In the genomic region with DNA sequence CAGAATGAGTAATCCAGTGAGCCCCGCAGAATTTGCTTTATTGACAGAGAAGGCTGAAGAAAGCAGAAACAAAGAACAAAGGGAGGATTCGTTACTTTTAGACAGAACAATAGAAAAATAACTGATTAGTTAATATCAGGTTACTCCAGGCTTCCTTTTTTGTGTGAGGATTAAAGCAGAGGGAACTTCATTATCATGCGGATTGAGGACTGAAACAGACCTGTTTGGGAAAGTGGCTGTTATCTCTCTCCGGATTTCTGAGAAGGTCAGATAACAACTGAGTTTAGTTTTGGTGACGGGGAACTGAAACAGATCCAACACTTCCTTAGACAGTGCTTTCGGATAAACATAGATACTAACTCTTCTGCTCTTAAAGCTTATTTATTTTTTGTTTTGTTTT, we compare ENCODE assay signal across 18 cellular contexts.
A peak's percentile ranks its signal among the peaks of the same experiment; 100 is the strongest.
DNase-seq lines count a peak whose midpoint lies in the region; ATAC-seq, FAIRE-seq and TF ChIP-seq lines count a peak whose summit lies in the region.
"Had no signal": no experiment of that assay in that cellular context is flagged by ENCODE, and none has a peak within 500 bp of the region (broad histone marks: within the 10 kb centered on the region; RNA-seq: fewer than 3 reads in every experiment).

No MANE protein-coding gene starts in this region.

- H3K4me3 ChIP-seq in HUES64 (ENCODE audit: low read length): no peak overlapping the region
- H3K4me3 ChIP-seq in K562: no peak overlapping the region
- H3K4me3 ChIP-seq in iPS-20b (ENCODE audit: low read length): peak overlapping the region; percentile 31; the same call in 1 of the 2 replicates
- H3K4me3 ChIP-seq in smooth muscle cell: no peak overlapping the region
- H3K4me3 ChIP-seq: A549, SJSA1 had no signal

- H3K79me2 ChIP-seq in K562 (ENCODE audit: control insufficient read depth, insufficient read depth, low read length) (no peaks in the 10 kb centered on the region), smooth muscle cell (ENCODE audit: low read depth) (no peaks in the 10 kb centered on the region)

- no peak for FAIRE-seq in K562 (lab: Jason Lieb, UNC)
- FAIRE-seq: D721Med had no signal

- H3K9me1 ChIP-seq in K562 (ENCODE audit: control insufficient read depth, insufficient read depth, low read length): no peaks in the 10 kb centered on the region

- no peak overlapping the region for H3K4me2 ChIP-seq in K562 (ENCODE audit: insufficient read depth, low read length)
- no peak overlapping the region for H3K4me2 ChIP-seq in smooth muscle cell
- H3K4me2 ChIP-seq: A549 had no signal

- no peak for TF ChIP-seq EP300 in K562 (IDR thresholded peaks at IDR 0.05; ENCODE audit: low read length)

- no peak overlapping the region for H2AFZ ChIP-seq in K562 (ENCODE audit: low read depth, low read length)
- peak overlapping the region; percentile 33 for H2AFZ ChIP-seq in smooth muscle cell (ENCODE audit: low read depth)

- TF ChIP-seq CTCF in K562 (IDR thresholded peaks at IDR 0.05 in 2 of 3, conservative IDR thresholded peaks at IDR 0.05 in 1 of 3; ENCODE audit: insufficient read depth in 2 of 3, low read depth in 1 of 3, low read length in 3 of 3) (no peak), smooth muscle cell (IDR thresholded peaks at IDR 0.05; ENCODE audit: borderline replicate concordance, insufficient read depth, poor library complexity, severe bottlenecking) (no peak)

- BruUV-seq in K562 (replicated peaks; lab: Mats Ljungman, UMichigan): no TSS peak

- peaks cover 20% of the 10 kb centered on the region for H3K9me3 ChIP-seq in HUES64 (ENCODE audit: insufficient read depth, low read depth, low read length)
- H3K9me3 ChIP-seq in K562 (replicated peaks; ENCODE audit: control insufficient read depth, insufficient read depth, low read depth, low read length): no peaks in the 10 kb centered on the region
- H3K9me3 ChIP-seq in iPS-20b (ENCODE audit: insufficient read depth, low read depth, low read length): peaks cover 17% of the 10 kb centered on the region
- no peaks in the 10 kb centered on the region for H3K9me3 ChIP-seq in smooth muscle cell (replicated peaks; ENCODE audit: low read depth)
- H3K9me3 ChIP-seq: A549, BE2C, SJSA1 had no signal

- no peaks in the 10 kb centered on the region for H3F3A ChIP-seq in smooth muscle cell (ENCODE audit: low read depth)

- no peak for DNase-seq in K562 (ENCODE audit: extremely low read depth in 1 of 4, low spot score in 3 of 4)
- DNase-seq in smooth muscle cell (lab: John Stamatoyannopoulos, UW; ENCODE audit: unreplicated experiment): no peak
- no peak for DNase-seq in AG20443 (ENCODE audit: low spot score)
- DNase-seq in islet precursor cell: no peak
- DNase-seq: BE2C, HCEC 1CT, IMR-90, NCI-H1694, NCI-H2081 treated with DMSO at 0.1 percent for 48 hours, NCI-H2171 treated with DMSO at 0.1 percent for 48 hours, NCI-H524 treated with DMSO at 0.1 percent for 48 hours had no signal

- H3K9ac ChIP-seq in HUES64 (ENCODE audit: low read depth, low read length): no peak overlapping the region
- no peak overlapping the region for H3K9ac ChIP-seq in K562 (ENCODE audit: insufficient read depth in 1 of 2, low read depth in 2 of 2, low read length in 2 of 2)
- H3K9ac ChIP-seq in iPS-20b (ENCODE audit: low read depth, low read length): no peak overlapping the region
- H3K9ac ChIP-seq in smooth muscle cell (ENCODE audit: low read depth): no peak overlapping the region

- H3K4me1 ChIP-seq in HUES64 (ENCODE audit: insufficient read depth, low read length): peaks cover 23% of the 10 kb centered on the region
- H3K4me1 ChIP-seq in K562 (replicated peaks in 1 of 2; ENCODE audit: control insufficient read depth in 2 of 2, insufficient read depth in 2 of 2, low read length in 2 of 2): no peaks in the 10 kb centered on the region
- H3K4me1 ChIP-seq in iPS-20b (ENCODE audit: insufficient read depth, low read length): peaks cover 5% of the 10 kb centered on the region
- H3K4me1 ChIP-seq in smooth muscle cell (ENCODE audit: low read depth): peaks cover 12% of the 10 kb centered on the region
- H3K4me1 ChIP-seq: A549, BE2C had no signal

- 13% methylated on average over 2 of the region's 6 CpGs for WGBS in HUES64
- 2% methylated on average over 6 of the region's 6 CpGs for WGBS in K562 (ENCODE audit: insufficient coverage, low coverage, missing lambda C conversion rate)
- WGBS in smooth muscle cell (ENCODE audit: low lambda C conversion rate): 16% methylated on average over 6 of the region's 6 CpGs

- intact Hi-C loops in K562 (cut with micrococcal nuclease): no loop called here

- H3K27ac ChIP-seq in HUES64 (ENCODE audit: low read depth, low read length) (peak overlapping the region; percentile 55; the same call in 1 of the 2 replicates), K562 (ENCODE audit: extremely low read depth, low read depth, low read length) (no peak overlapping the region), iPS-20b (ENCODE audit: low read length) (no peak overlapping the region), smooth muscle cell (ENCODE audit: low read depth) (no peak overlapping the region)
- H3K27ac ChIP-seq: A549, SJSA1 had no signal

- H4K20me1 ChIP-seq in K562 (replicated peaks; ENCODE audit: control insufficient read depth, insufficient read depth, low read length) (0 out of 2 replicates have a peak, but pooled peaks cover 1% of the 10 kb centered on the region), smooth muscle cell (ENCODE audit: low read depth) (no peaks in the 10 kb centered on the region)

- H3K27me3 ChIP-seq in HUES64 (ENCODE audit: insufficient read depth, low read length) (no peaks in the 10 kb centered on the region), K562 (ENCODE audit: control insufficient read depth in 2 of 2, insufficient read depth in 2 of 2, low read length in 2 of 2) (peaks cover 0 to 6% of the 10 kb centered on the region in 2 experiments; a peak in 2 of 5 replicates), iPS-20b (ENCODE audit: insufficient read depth, low read length) (no peaks in the 10 kb centered on the region), smooth muscle cell (ENCODE audit: low read depth) (peaks cover 6% of the 10 kb centered on the region)
- H3K27me3 ChIP-seq: BE2C, SJSA1 had no signal

- no peak for ATAC-seq in K562
- ATAC-seq in GM18861 (IDR thresholded peaks at IDR 0.05; ENCODE audit: unreplicated experiment): no peak
- ATAC-seq: A549, Right ventricle myocardium inferior had no signal

- no peaks in the 10 kb centered on the region for H3K36me3 ChIP-seq in HUES64 (ENCODE audit: insufficient read depth, low read length)
- no peaks in the 10 kb centered on the region for H3K36me3 ChIP-seq in K562 (ENCODE audit: control insufficient read depth, insufficient read depth, low read length)
- H3K36me3 ChIP-seq in iPS-20b (ENCODE audit: insufficient read depth, low read depth, low read length): no peaks in the 10 kb centered on the region
- no peaks in the 10 kb centered on the region for H3K36me3 ChIP-seq in smooth muscle cell (ENCODE audit: low read depth)
- H3K36me3 ChIP-seq: BE2C, SJSA1 had no signal

- in situ Hi-C loops in K562 (cut with MboI): no loop called here

- POLR2A ChIA-PET in K562 (lab: Yijun Ruan, JAX): no interaction called here

- TF ChIP-seq RAD21 in K562 (CRISPR knock-in tag; conservative IDR thresholded peaks at IDR 0.05 in 1 of 2, IDR thresholded peaks at IDR 0.05 in 1 of 2): no peak

- no peak for TF ChIP-seq POLR2A in K562 (conservative IDR thresholded peaks at IDR 0.05)

- CTCF ChIA-PET in K562 (lab: Yijun Ruan, JAX; ENCODE audit: low intra/inter-chr PET ratio): no interaction called here

TF ChIP-seq in K562, 482 proteins besides CTCF, POLR2A, EP300 and RAD21:
- TF ChIP-seq KDM1A (IDR thresholded peaks at IDR 0.05): no peak
- TF ChIP-seq ZNF311 (CRISPR knock-in tag; IDR thresholded peaks at IDR 0.05): no peak
- peak; percentile 42; the same call in 1 of the 2 replicates for TF ChIP-seq SOX6 (IDR thresholded peaks at IDR 0.05)
- no peak for TF ChIP-seq CEBPG (CRISPR knock-in tag; IDR thresholded peaks at IDR 0.05)
- TF ChIP-seq CEBPG (tag; conservative IDR thresholded peaks at IDR 0.05 in 1 of 2, IDR thresholded peaks at IDR 0.05 in 1 of 2): no peak
- TF ChIP-seq ZNF408 (CRISPR knock-in tag; IDR thresholded peaks at IDR 0.05; ENCODE audit: low read depth): no peak
- no peak for TF ChIP-seq NR2F6 (CRISPR knock-in tag; IDR thresholded peaks at IDR 0.05)
- TF ChIP-seq SIX5 (IDR thresholded peaks at IDR 0.05; ENCODE audit: borderline replicate concordance in 1 of 2, insufficient read depth in 1 of 2, low read depth in 1 of 2, low read length in 2 of 2): no peak
